Comparison of ENCODE assay signal across 8 cellular contexts in genomic region chr14:87896393-87897380, GRCh38.
A peak's percentile ranks its signal among the peaks of the same experiment; 100 is the strongest.
DNase-seq lines count a peak whose midpoint lies in the region; ATAC-seq and TF ChIP-seq lines count a peak whose summit lies in the region.

No MANE protein-coding gene starts in this region.

- H3K36me3 ChIP-seq in testis (ENCODE audit: low read depth, missing control alignments), result no peaks in the 10 kb centered on the region

- no peaks in the 10 kb centered on the region for H3K4me1 ChIP-seq in testis

- H3K27me3 ChIP-seq in testis, result no peaks in the 10 kb centered on the region

- H3K27ac ChIP-seq in testis, result no peak overlapping the region

- 61 to 69% methylated on average over 9 of the region's 9 CpGs for WGBS in testis, 2 donors

- intact Hi-C loops in testis (cut with DNase I; ENCODE audit: low total_unique reads), result no loop called here

- TF ChIP-seq CTCF in HFF-Myc (IDR thresholded peaks at IDR 0.05; ENCODE audit: low read depth, low read length, missing control alignments), result peak; percentile 53
- peak; percentile 39 for TF ChIP-seq CTCF in WI38 (IDR thresholded peaks at IDR 0.05; ENCODE audit: low read depth, low read length)
- peak; percentile 64 to 70 (median 68) for TF ChIP-seq CTCF in testis (IDR thresholded peaks at IDR 0.05)

- DNase-seq in EL (peak; percentile 42), HFF-Myc (ENCODE audit: extremely low read depth, low read depth) (peak; percentile 63), NCI-H2107 (lab: John Stamatoyannopoulos, UW) (peak; percentile 61), iPS DF 4.7 (ENCODE audit: extremely low read depth, low spot score) (peak; percentile 22), testis (no peak), NCI-H2029 (lab: John Stamatoyannopoulos, UW) (no peak)

- no peaks in the 10 kb centered on the region for H3K9me3 ChIP-seq in testis

- no peak for TF ChIP-seq POLR2A in testis (IDR thresholded peaks at IDR 0.05)

- H3K4me3 ChIP-seq in HFF-Myc (replicated peaks; ENCODE audit: low read depth, low read length) (no peak overlapping the region), WI38 (ENCODE audit: low read depth, low read length) (no peak overlapping the region), testis (no peak overlapping the region)

- ATAC-seq in activated CD4-positive, CD25-positive, alpha-beta regulatory T cell treated with anti-CD3 and anti-CD28 coated beads, Interleukin-2, amount 50 U/mL, for 24 hours, result no peak

Comparison
In these comparisons a context has a peak if more than half of its experiments do, and no peak if none do; other contexts are left out.
1. DNase-seq: peak in EL (single experiment), HFF-Myc (single experiment), NCI-H2107 (single experiment) and iPS DF 4.7 (single experiment); none in testis (single experiment) and NCI-H2029 (single experiment).
2. Peak in every context shown above with its lines, with median percentiles within 50 percentile points of each other: CTCF ChIP-seq.